ENCODE assay signal across 1 cellular context in the genomic region with DNA sequence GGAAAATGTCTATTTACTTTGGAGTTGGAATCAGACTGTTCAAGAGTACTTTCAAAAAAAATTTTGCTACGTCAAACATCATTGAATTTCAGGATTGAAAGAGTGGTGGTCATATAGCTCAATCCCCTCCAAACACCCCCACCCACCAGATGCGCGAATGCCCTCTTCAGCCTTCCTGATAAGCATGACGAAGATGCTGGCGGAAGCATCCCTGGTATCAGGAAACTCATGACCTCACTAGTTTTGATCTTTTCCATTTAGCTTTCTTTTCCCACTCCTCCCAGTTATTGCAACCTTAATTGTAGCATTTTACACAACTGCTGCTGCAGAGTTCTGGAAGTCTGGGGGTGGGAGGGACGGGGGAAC.
TF ChIP-seq lines count a peak whose summit lies in the region.

No MANE protein-coding gene starts in this region.

TF ChIP-seq in H1, 55 proteins besides CTCF, POLR2A, EP300 and RAD21 (continued from another document):
- TF ChIP-seq GABPA (IDR thresholded peaks at IDR 0.05; ENCODE audit: borderline replicate concordance, insufficient read depth, low read length), result no peak
- no peak for TF ChIP-seq CEBPB (IDR thresholded peaks at IDR 0.05; ENCODE audit: low read depth, low read length)
TF ChIP-seq in H1: peak in this region for 0.
